In genomic region chr4:20623936-20624335, GRCh38 we compare ENCODE assay signal across 17 cellular contexts.
"Had no signal": no experiment of that assay in that cellular context is flagged by ENCODE, and none has a peak within 500 bp of the region (broad histone marks: within the 10 kb centered on the region; RNA-seq: fewer than 3 reads in every experiment).

No MANE protein-coding gene starts in this region.

- DNase-seq: activated B cell treated with CpG ODN at 0.5 μM for 24 hours; activated CD4-positive, alpha-beta memory T cell treated with anti-CD3 and anti-CD28 coated beads for 36 hours; activated CD4-positive, alpha-beta T cell treated with anti-CD3 and anti-CD28 coated beads for 4 hours; activated T-cell treated with anti-CD3 and anti-CD28 coated beads for 4 hours; amniotic stem cell; foreskin keratinocyte; hypothalamus; ovary; spleen; stimulated activated naive B cell treated with anti-CD40 and anti-IgM and Interleukin-4, amounts not matched to agents 10 μg/mL and 1 μg/mL and 100 μg/mL, for 72 hours; T-helper 2 cell; upper lobe of left lung had no signal

- H3K27me3 Mint-ChIP-seq: activated B cell treated with CpG ODN at 0.5 μM for 24 hours; activated CD4-positive, alpha-beta memory T cell treated with anti-CD3 and anti-CD28 coated beads for 36 hours; activated naive CD8-positive, alpha-beta T cell; stimulated activated naive B cell treated with anti-CD40 and anti-IgM and Interleukin-4, amounts not matched to agents 10 μg/mL and 1 μg/mL and 100 μg/mL, for 72 hours had no signal

- H3K36me3 Mint-ChIP-seq: activated CD4-positive, alpha-beta memory T cell treated with anti-CD3 and anti-CD28 coated beads for 36 hours; activated naive CD8-positive, alpha-beta T cell; stimulated activated naive B cell treated with anti-CD40 and anti-IgM and Interleukin-4, amounts not matched to agents 10 μg/mL and 1 μg/mL and 100 μg/mL, for 72 hours had no signal

- H3K36me3 ChIP-seq: ovary, spleen, thoracic aorta, upper lobe of left lung had no signal

- H3K27me3 ChIP-seq: foreskin keratinocyte, ovary, spleen, upper lobe of left lung had no signal

- H3K4me1 Mint-ChIP-seq: activated B cell treated with CpG ODN at 0.5 μM for 24 hours had no signal

- H3K9me3 ChIP-seq: ovary, thoracic aorta, upper lobe of left lung had no signal

- H3K9me3 Mint-ChIP-seq: activated CD4-positive, alpha-beta memory T cell treated with anti-CD3 and anti-CD28 coated beads for 36 hours; activated T-helper 1 cell treated with anti-CD3 and anti-CD28 coated beads, Interleukin-12 subunit alpha, Interleukin-12 subunit beta, Interleukin-2, Interleukin-4 antibody, amounts not matched to agents 30 ng/mL and 10 ng/mL and 1 ng/mL, durations not matched to agents 14 hours and 24 hours and 36 hours; stimulated activated naive B cell treated with anti-CD40 and anti-IgM and Interleukin-4, amounts not matched to agents 10 μg/mL and 1 μg/mL and 100 μg/mL, for 72 hours had no signal

- ATAC-seq: left lobe of liver; stimulated activated naive B cell treated with anti-CD40 and anti-IgM and Interleukin-4, amounts not matched to agents 10 μg/mL and 1 μg/mL and 100 μg/mL, for 72 hours had no signal

- H3K4me3 Mint-ChIP-seq: activated B cell treated with CpG ODN at 0.5 μM for 24 hours; activated CD4-positive, alpha-beta memory T cell treated with anti-CD3 and anti-CD28 coated beads for 36 hours; activated naive CD8-positive, alpha-beta T cell; activated T-helper 1 cell treated with anti-CD3 and anti-CD28 coated beads, Interleukin-12 subunit alpha, Interleukin-12 subunit beta, Interleukin-2, Interleukin-4 antibody, amounts not matched to agents 30 ng/mL and 10 ng/mL and 1 ng/mL, durations not matched to agents 14 hours and 24 hours and 36 hours; stimulated activated naive B cell treated with anti-CD40 and anti-IgM and Interleukin-4, amounts not matched to agents 10 μg/mL and 1 μg/mL and 100 μg/mL, for 72 hours had no signal

- H3K4me3 ChIP-seq: lung, ovary, spleen, thoracic aorta, upper lobe of left lung had no signal

- H3K27ac Mint-ChIP-seq: activated B cell treated with CpG ODN at 0.5 μM for 24 hours; activated CD4-positive, alpha-beta memory T cell treated with anti-CD3 and anti-CD28 coated beads for 36 hours; activated naive CD8-positive, alpha-beta T cell; activated T-helper 1 cell treated with anti-CD3 and anti-CD28 coated beads, Interleukin-12 subunit alpha, Interleukin-12 subunit beta, Interleukin-2, Interleukin-4 antibody, amounts not matched to agents 30 ng/mL and 10 ng/mL and 1 ng/mL, durations not matched to agents 14 hours and 24 hours and 36 hours; stimulated activated naive B cell treated with anti-CD40 and anti-IgM and Interleukin-4, amounts not matched to agents 10 μg/mL and 1 μg/mL and 100 μg/mL, for 72 hours had no signal

- H3K27ac ChIP-seq: foreskin keratinocyte, ovary, thoracic aorta, upper lobe of left lung had no signal
